32 cellular contexts compared by ENCODE assay signal in the genomic region with DNA sequence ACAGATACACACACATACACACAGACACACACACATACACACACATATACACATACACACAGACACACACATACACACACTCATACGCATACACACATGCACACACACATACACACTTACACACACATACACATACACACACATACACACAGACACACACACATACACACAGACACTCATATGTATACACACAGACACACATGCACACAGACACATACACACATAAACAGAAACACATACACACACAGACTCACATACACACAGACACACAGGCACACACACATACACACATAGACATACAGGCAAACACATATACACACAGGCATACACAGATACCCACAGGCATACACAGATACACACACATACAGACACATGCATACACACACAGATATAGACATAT.
"Had no signal": no experiment of that assay in that cellular context is flagged by ENCODE, and none has a peak within 500 bp of the region (broad histone marks: within the 10 kb centered on the region; RNA-seq: fewer than 3 reads in every experiment).

No MANE protein-coding gene starts in this region.

- H3K36me3 Mint-ChIP-seq: mesothelial cell of epicardium; stimulated activated memory B cell treated with anti-CD40 and anti-IgM and Interleukin-4, amounts not matched to agents 10 μg/mL and 1 μg/mL and 100 μg/mL, for 72 hours had no signal

- H3K4me3 Mint-ChIP-seq: endodermal cell; mesothelial cell of epicardium; naive B cell; natural killer cell treated with Interleukin-12 subunit alpha and Interleukin-12 subunit beta and Interleukin-15 and Interleukin-18, amount 100 ng/mL, for 72 hours; neural crest cell; stimulated activated memory B cell treated with anti-CD40 and anti-IgM and Interleukin-4, amounts not matched to agents 10 μg/mL and 1 μg/mL and 100 μg/mL, for 72 hours had no signal

- H3K36me3 ChIP-seq: gastroesophageal sphincter, heart right ventricle, left lung, prostate gland, right atrium auricular region, sigmoid colon, thoracic aorta, tibial nerve, upper lobe of left lung, uterus had no signal

- H3K4me3 ChIP-seq: gastroesophageal sphincter, heart right ventricle, left lung, mucosa of descending colon, prostate gland, right atrium auricular region, sigmoid colon, thoracic aorta, tibial nerve, upper lobe of left lung, uterus had no signal

- FAIRE-seq: colon, islet of Langerhans had no signal

- H3K27ac ChIP-seq: epithelial cell of prostate, foreskin keratinocyte, gastroesophageal sphincter, heart right ventricle, left lung, prostate gland, right atrium auricular region, sigmoid colon, thoracic aorta, tibial nerve, upper lobe of left lung, uterus had no signal

- DNase-seq: dorsolateral prefrontal cortex; effector CD8-positive, alpha-beta T cell; endodermal cell; foreskin keratinocyte; glutamatergic neuron; heart right ventricle; hippocampal formation; left cardiac atrium; left lung; mesenchymal stem cell; mucosa of descending colon; naive B cell; nucleus accumbens; sigmoid colon; stimulated activated CD4-positive, alpha-beta T cell treated with anti-CD3 and anti-CD28 coated beads, Interleukin-2, amount 100 ng/mL, for 24 hours; stimulated activated CD4-positive, alpha-beta T cell treated with anti-CD3 and anti-CD28 coated beads, Interleukin-4, amount 100 ng/mL, for 24 hours; stimulated activated naive CD8-positive, alpha-beta T cell treated with anti-CD3 and anti-CD28 coated beads, Interleukin-15, Interleukin-2, amounts not matched to agents 100 U/mL and 50 U/mL, for 24 hours; upper lobe of left lung; uterus had no signal

- H3K4me1 Mint-ChIP-seq: endodermal cell; naive B cell; neural crest cell; stimulated activated memory B cell treated with anti-CD40 and anti-IgM and Interleukin-4, amounts not matched to agents 10 μg/mL and 1 μg/mL and 100 μg/mL, for 72 hours had no signal

- H3K27ac Mint-ChIP-seq: endodermal cell; mesothelial cell of epicardium; naive B cell; natural killer cell treated with Interleukin-12 subunit alpha and Interleukin-12 subunit beta and Interleukin-15 and Interleukin-18, amount 100 ng/mL, for 72 hours; stimulated activated memory B cell treated with anti-CD40 and anti-IgM and Interleukin-4, amounts not matched to agents 10 μg/mL and 1 μg/mL and 100 μg/mL, for 72 hours had no signal

- H3K4me1 ChIP-seq: foreskin keratinocyte, gastroesophageal sphincter, left lung, prostate gland, upper lobe of left lung, uterus had no signal

- H3K9me3 ChIP-seq: prostate gland had no signal

- H3K27me3 ChIP-seq: dorsolateral prefrontal cortex, gastroesophageal sphincter, left lung, right atrium auricular region, sigmoid colon, tibial nerve, upper lobe of left lung, uterus had no signal

- ATAC-seq: esophagus mucosa; foreskin keratinocyte; gastroesophageal sphincter; heart right ventricle; left cardiac atrium; left lung; mucosa of descending colon; natural killer cell treated with Interleukin-12 subunit alpha and Interleukin-12 subunit beta and Interleukin-15 and Interleukin-18, amount 100 ng/mL, for 72 hours; stimulated activated memory B cell treated with anti-CD40 and anti-IgM and Interleukin-4, amounts not matched to agents 10 μg/mL and 1 μg/mL and 100 μg/mL, for 72 hours; stimulated activated naive CD8-positive, alpha-beta T cell treated with anti-CD3 and anti-CD28 coated beads, Interleukin-15, Interleukin-2, amounts not matched to agents 100 U/mL and 50 U/mL, for 24 hours had no signal
